In the genomic region with DNA sequence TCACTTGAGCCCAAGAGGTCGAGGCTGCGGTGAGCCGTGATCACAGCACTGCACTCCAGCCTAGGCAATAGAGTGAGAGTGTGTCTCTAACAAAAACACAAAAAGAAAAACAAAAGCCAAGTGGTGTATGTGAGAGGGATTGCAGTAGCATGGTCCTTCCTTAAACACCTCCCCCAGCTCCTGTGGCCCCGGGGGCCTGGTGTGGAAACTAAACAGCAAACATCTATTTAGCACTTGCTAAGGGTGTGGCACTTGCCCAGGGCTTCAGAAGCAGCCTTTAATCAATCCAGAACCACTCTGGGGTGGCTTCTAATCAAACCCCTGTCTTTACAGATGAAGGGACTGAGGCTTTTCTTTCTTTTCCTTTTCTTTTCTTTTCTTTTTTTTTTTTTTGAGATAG, we compare ENCODE assay signal across 38 cellular contexts. TPM values are rescaled to one million over a fixed set of nuclear protein-coding genes. Genes with fewer than 3 reads are reported as not detected.
"Had no signal": no experiment of that assay in that cellular context is flagged by ENCODE, and none has a peak within 500 bp of the region (broad histone marks: within the 10 kb centered on the region; RNA-seq: fewer than 3 reads in every experiment).

No MANE protein-coding gene starts in this region.

- H3K9me3 ChIP-seq: ascending aorta had no signal

- H3K27me3 Mint-ChIP-seq: activated B cell treated with CpG ODN at 0.5 μM for 24 hours; activated naive CD4-positive, alpha-beta T cell treated with anti-CD3 and anti-CD28 coated beads, Interleukin-2, amount 50 U/mL, for 24 hours; activated naive CD8-positive, alpha-beta T cell had no signal

- H3K4me3 Mint-ChIP-seq: activated B cell treated with CpG ODN at 0.5 μM for 24 hours; activated CD4-positive, alpha-beta memory T cell treated with anti-CD3 and anti-CD28 coated beads for 36 hours; activated CD4-positive, alpha-beta T cell treated with anti-CD3 and anti-CD28 coated beads, Interleukin-2, amount 10 ng/mL, durations not matched to agents 24 days and 14 days; activated CD8-positive, alpha-beta T cell treated with anti-CD3 and anti-CD28 coated beads for 36 hours; activated naive CD4-positive, alpha-beta T cell treated with anti-CD3 and anti-CD28 coated beads, Interleukin-2, amount 10 ng/mL, durations not matched to agents 7 days and 5 days; activated naive CD4-positive, alpha-beta T cell treated with anti-CD3 and anti-CD28 coated beads, Interleukin-2, amount 50 U/mL, for 24 hours; activated naive CD8-positive, alpha-beta T cell; activated naive CD8-positive, alpha-beta T cell treated with anti-CD3 and anti-CD28 coated beads, Interleukin-2, amount 10 ng/mL, durations not matched to agents 7 days and 5 days; activated naive CD8-positive, alpha-beta T cell treated with anti-CD3 and anti-CD28 coated beads, Interleukin-2, amount 50 U/mL, for 24 hours; activated T-cell treated with anti-CD3 and anti-CD28 coated beads, Interleukin-2, amount 50 U/mL, for 4 hours; activated T-cell treated with anti-CD3 and anti-CD28 coated beads, Interleukin-2, amount 50 U/mL, for 72 hours; brain; central memory CD8-positive, alpha-beta T cell; T-helper 1 cell treated with Interleukin-12 subunit alpha and Interleukin-12 subunit beta and Interleukin-4 antibody, amounts not matched to agents 30 μg/mL and 1 μg/mL, for 36 hours; T-helper 2 cell treated with Interferon-gamma antibody and Interleukin-4, amounts not matched to agents 5 μg/mL and 100 μg/mL, for 36 hours had no signal

- DNase-seq: activated B cell treated with CpG ODN at 0.5 μM for 24 hours; activated CD4-positive, alpha-beta memory T cell treated with anti-CD3 and anti-CD28 coated beads for 36 hours; activated CD4-positive, alpha-beta T cell treated with anti-CD3 and anti-CD28 coated beads for 4 hours; activated CD4-positive, alpha-beta T cell treated with anti-CD3 and anti-CD28 coated beads, Interleukin-2, amount 10 ng/mL, durations not matched to agents 24 days and 14 days; activated CD4-positive, alpha-beta T cell treated with anti-CD3 and anti-CD28 coated beads, Interleukin-2, amount 50 U/mL, for 1 hour; activated CD4-positive, alpha-beta T cell treated with anti-CD3 and anti-CD28 coated beads, Interleukin-2, amount 50 U/mL, for 4 hours; activated CD4-positive, CD25-positive, alpha-beta regulatory T cell treated with anti-CD3 and anti-CD28 coated beads, Interleukin-2, amount 50 U/mL, for 72 hours; activated CD8-positive, alpha-beta memory T cell treated with anti-CD3 and anti-CD28 coated beads, Interleukin-2, amount 50 U/mL, for 4 hours; activated CD8-positive, alpha-beta T cell treated with anti-CD3 and anti-CD28 coated beads for 36 hours; activated effector memory CD4-positive, alpha-beta T cell treated with Interleukin-2 at 50 U/mL for 16 hours; activated gamma-delta T cell; activated naive CD4-positive, alpha-beta T cell treated with anti-CD3 and anti-CD28 coated beads, Interleukin-2, amount 10 ng/mL, durations not matched to agents 7 days and 5 days; activated naive CD4-positive, alpha-beta T cell treated with Interleukin-2 at 50 U/mL for 16 hours; activated naive CD8-positive, alpha-beta T cell treated with anti-CD3 and anti-CD28 coated beads, Interleukin-2, amount 10 ng/mL, durations not matched to agents 7 days and 5 days; activated naive CD8-positive, alpha-beta T cell treated with anti-CD3 and anti-CD28 coated beads, Interleukin-2, amount 50 U/mL, for 24 hours; activated T-cell treated with anti-CD3 and anti-CD28 coated beads for 4 hours; activated T-cell treated with anti-CD3 and anti-CD28 coated beads, Interleukin-2, amount 50 U/mL, for 1 hour; activated T-cell treated with anti-CD3 and anti-CD28 coated beads, Interleukin-2, amount 50 U/mL, for 4 hours; activated T-cell treated with anti-CD3 and anti-CD28 coated beads, Interleukin-2, amount 50 U/mL, for 72 hours; amygdala; anterior cingulate cortex; caudate nucleus; cerebellar nuclear complex; T-helper 2 cell; T-helper 9 cell had no signal

- H3K9me3 Mint-ChIP-seq: activated B cell treated with CpG ODN at 0.5 μM for 24 hours; activated CD4-positive, alpha-beta memory T cell treated with anti-CD3 and anti-CD28 coated beads for 36 hours; activated CD4-positive, alpha-beta T cell treated with anti-CD3 and anti-CD28 coated beads, Interleukin-2, amount 10 ng/mL, durations not matched to agents 24 days and 14 days; activated CD8-positive, alpha-beta T cell treated with anti-CD3 and anti-CD28 coated beads for 36 hours; activated naive CD4-positive, alpha-beta T cell treated with anti-CD3 and anti-CD28 coated beads, Interleukin-2, amount 10 ng/mL, durations not matched to agents 7 days and 5 days; activated naive CD4-positive, alpha-beta T cell treated with anti-CD3 and anti-CD28 coated beads, Interleukin-2, amount 50 U/mL, for 24 hours; activated naive CD8-positive, alpha-beta T cell treated with anti-CD3 and anti-CD28 coated beads, Interleukin-2, amount 10 ng/mL, durations not matched to agents 7 days and 5 days; activated naive CD8-positive, alpha-beta T cell treated with anti-CD3 and anti-CD28 coated beads, Interleukin-2, amount 50 U/mL, for 24 hours; activated T-cell treated with anti-CD3 and anti-CD28 coated beads, Interleukin-2, amount 50 U/mL, for 4 hours; activated T-cell treated with anti-CD3 and anti-CD28 coated beads, Interleukin-2, amount 50 U/mL, for 72 hours; activated T-helper 2 cell treated with anti-CD3 and anti-CD28 coated beads, Interferon-gamma antibody, Interleukin-2, Interleukin-4, amounts not matched to agents 10 μg/mL and 5 μg/mL and 100 μg/mL, durations not matched to agents 14 hours and 24 hours and 36 hours; central memory CD8-positive, alpha-beta T cell; T-helper 1 cell treated with Interleukin-12 subunit alpha and Interleukin-12 subunit beta and Interleukin-4 antibody, amounts not matched to agents 30 μg/mL and 1 μg/mL, for 36 hours; T-helper 2 cell treated with Interferon-gamma antibody and Interleukin-4, amounts not matched to agents 5 μg/mL and 100 μg/mL, for 36 hours had no signal

- H3K27ac ChIP-seq: ascending aorta, cardiac muscle cell, VCaP had no signal

- H3K36me3 ChIP-seq: ascending aorta, cardiac muscle cell had no signal

- H3K27ac Mint-ChIP-seq: activated B cell treated with CpG ODN at 0.5 μM for 24 hours; activated CD4-positive, alpha-beta memory T cell treated with anti-CD3 and anti-CD28 coated beads for 36 hours; activated CD4-positive, alpha-beta T cell treated with anti-CD3 and anti-CD28 coated beads, Interleukin-2, amount 10 ng/mL, durations not matched to agents 24 days and 14 days; activated CD8-positive, alpha-beta T cell treated with anti-CD3 and anti-CD28 coated beads for 36 hours; activated naive CD4-positive, alpha-beta T cell treated with anti-CD3 and anti-CD28 coated beads, Interleukin-2, amount 50 U/mL, for 24 hours; activated naive CD8-positive, alpha-beta T cell; activated naive CD8-positive, alpha-beta T cell treated with anti-CD3 and anti-CD28 coated beads, Interleukin-2, amount 10 ng/mL, durations not matched to agents 7 days and 5 days; activated naive CD8-positive, alpha-beta T cell treated with anti-CD3 and anti-CD28 coated beads, Interleukin-2, amount 50 U/mL, for 24 hours; activated T-cell treated with anti-CD3 and anti-CD28 coated beads, Interleukin-2, amount 50 U/mL, for 72 hours; activated T-helper 2 cell treated with anti-CD3 and anti-CD28 coated beads, Interferon-gamma antibody, Interleukin-2, Interleukin-4, amounts not matched to agents 10 μg/mL and 5 μg/mL and 100 μg/mL, durations not matched to agents 14 hours and 24 hours and 36 hours; brain; T-helper 1 cell treated with Interleukin-12 subunit alpha and Interleukin-12 subunit beta and Interleukin-4 antibody, amounts not matched to agents 30 μg/mL and 1 μg/mL, for 36 hours; T-helper 2 cell treated with Interferon-gamma antibody and Interleukin-4, amounts not matched to agents 5 μg/mL and 100 μg/mL, for 36 hours had no signal

- H3K4me3 ChIP-seq: ascending aorta, cardiac muscle cell had no signal

- H3K36me3 Mint-ChIP-seq: activated CD4-positive, alpha-beta memory T cell treated with anti-CD3 and anti-CD28 coated beads for 36 hours; activated naive CD4-positive, alpha-beta T cell treated with anti-CD3 and anti-CD28 coated beads, Interleukin-2, amount 10 ng/mL, durations not matched to agents 7 days and 5 days; activated naive CD4-positive, alpha-beta T cell treated with anti-CD3 and anti-CD28 coated beads, Interleukin-2, amount 50 U/mL, for 24 hours; activated naive CD8-positive, alpha-beta T cell; activated naive CD8-positive, alpha-beta T cell treated with anti-CD3 and anti-CD28 coated beads, Interleukin-2, amount 10 ng/mL, durations not matched to agents 7 days and 5 days; brain had no signal

- H3K27me3 ChIP-seq: ascending aorta had no signal

RNA-seq across cellular contexts. Expression of gene FBP1, which starts 4.4 kb away (rescaled TPM):
- total RNA-seq: activated CD4-positive, alpha-beta T cell treated with anti-CD3 and anti-CD28 coated beads, Interleukin-2, amount 10 ng/mL, durations not matched to agents 24 days and 14 days; bronchial epithelial cell; chondrocyte had no signal

RNA-seq across cellular contexts. Expression of gene FBP2, which starts 50.1 kb away (rescaled TPM):
- total RNA-seq: activated B cell treated with CpG ODN at 0.5 μM for 24 hours; activated CD4-positive, alpha-beta memory T cell treated with anti-CD3 and anti-CD28 coated beads for 36 hours; activated CD4-positive, alpha-beta T cell treated with anti-CD3 and anti-CD28 coated beads, Interleukin-2, amount 10 ng/mL, durations not matched to agents 24 days and 14 days; activated CD8-positive, alpha-beta memory T cell treated with anti-CD3 and anti-CD28 coated beads for 36 hours; activated CD8-positive, alpha-beta T cell treated with anti-CD3 and anti-CD28 coated beads for 36 hours; activated naive CD8-positive, alpha-beta T cell treated with anti-CD3 and anti-CD28 coated beads, Interleukin-2, amount 10 ng/mL, durations not matched to agents 7 days and 5 days; activated T-cell treated with anti-CD3 and anti-CD28 coated beads, Interleukin-2, amount 50 U/mL, for 4 hours; activated T-cell treated with anti-CD3 and anti-CD28 coated beads, Interleukin-2, amount 50 U/mL, for 72 hours; activated T-helper 2 cell treated with anti-CD3 and anti-CD28 coated beads, Interferon-gamma antibody, Interleukin-2, Interleukin-4, amounts not matched to agents 10 μg/mL and 5 μg/mL and 100 μg/mL, durations not matched to agents 14 hours and 24 hours and 36 hours; ascending aorta; bronchial epithelial cell; cardiac muscle cell; chondrocyte had no signal
